ENCODE assay signal across 16 cellular contexts in genomic region chr2:14712091-14712490, GRCh38.
"Had no signal": no experiment of that assay in that cellular context is flagged by ENCODE, and none has a peak within 500 bp of the region (broad histone marks: within the 10 kb centered on the region; RNA-seq: fewer than 3 reads in every experiment).

No MANE protein-coding gene starts in this region.

- H3K27ac Mint-ChIP-seq: activated CD4-positive, alpha-beta T cell treated with anti-CD3 and anti-CD28 coated beads, Interleukin-2, amount 10 ng/mL, durations not matched to agents 7 days and 5 days; activated naive CD4-positive, alpha-beta T cell treated with anti-CD3 and anti-CD28 coated beads for 36 hours; activated T-helper 17 cell treated with anti-CD3 and anti-CD28 coated beads, Interleukin-2, amount 50 U/mL, for 72 hours; natural killer cell; stimulated activated naive CD8-positive, alpha-beta T cell treated with anti-CD3 and anti-CD28 coated beads, Interleukin-15, amount 100 ng/mL, for 72 hours; T-helper 1 cell treated with Interleukin-12 subunit alpha and Interleukin-12 subunit beta and Interleukin-4 antibody, amounts not matched to agents 30 μg/mL and 1 μg/mL, for 36 hours had no signal

- H3K9me3 Mint-ChIP-seq: activated CD4-positive, alpha-beta T cell treated with anti-CD3 and anti-CD28 coated beads, Interleukin-2, amount 10 ng/mL, durations not matched to agents 7 days and 5 days; activated naive CD4-positive, alpha-beta T cell treated with anti-CD3 and anti-CD28 coated beads for 36 hours; activated T-helper 17 cell treated with anti-CD3 and anti-CD28 coated beads, Interleukin-2, amount 50 U/mL, for 72 hours; stimulated activated naive CD8-positive, alpha-beta T cell treated with anti-CD3 and anti-CD28 coated beads, Interleukin-15, amount 100 ng/mL, for 72 hours; T-helper 1 cell treated with Interleukin-12 subunit alpha and Interleukin-12 subunit beta and Interleukin-4 antibody, amounts not matched to agents 30 μg/mL and 1 μg/mL, for 36 hours had no signal

- H3K4me1 Mint-ChIP-seq: activated CD4-positive, alpha-beta T cell treated with anti-CD3 and anti-CD28 coated beads, Interleukin-2, amount 10 ng/mL, durations not matched to agents 7 days and 5 days; activated T-helper 17 cell treated with anti-CD3 and anti-CD28 coated beads, Interleukin-2, amount 50 U/mL, for 72 hours; natural killer cell; stimulated activated naive CD8-positive, alpha-beta T cell treated with anti-CD3 and anti-CD28 coated beads, Interleukin-15, amount 100 ng/mL, for 72 hours had no signal

- H3K4me3 ChIP-seq: coronary artery had no signal

- H3K4me3 Mint-ChIP-seq: activated CD4-positive, alpha-beta T cell treated with anti-CD3 and anti-CD28 coated beads, Interleukin-2, amount 10 ng/mL, durations not matched to agents 7 days and 5 days; activated naive CD4-positive, alpha-beta T cell treated with anti-CD3 and anti-CD28 coated beads for 36 hours; activated T-helper 17 cell treated with anti-CD3 and anti-CD28 coated beads, Interleukin-2, amount 50 U/mL, for 72 hours; natural killer cell; stimulated activated naive CD8-positive, alpha-beta T cell treated with anti-CD3 and anti-CD28 coated beads, Interleukin-15, amount 100 ng/mL, for 72 hours; T-helper 1 cell treated with Interleukin-12 subunit alpha and Interleukin-12 subunit beta and Interleukin-4 antibody, amounts not matched to agents 30 μg/mL and 1 μg/mL, for 36 hours had no signal

- H3K36me3 Mint-ChIP-seq: natural killer cell had no signal

- ATAC-seq: activated T-helper 17 cell treated with anti-CD3 and anti-CD28 coated beads, Interleukin-2, amount 50 U/mL, for 72 hours; left lobe of liver; natural killer cell; stimulated activated naive CD8-positive, alpha-beta T cell treated with anti-CD3 and anti-CD28 coated beads, Interleukin-15, amount 100 ng/mL, for 72 hours had no signal

- DNase-seq: activated CD4-positive, alpha-beta T cell treated with anti-CD3 and anti-CD28 coated beads, Interleukin-2, amount 10 ng/mL, durations not matched to agents 7 days and 5 days; activated CD4-positive, CD25-positive, alpha-beta regulatory T cell; activated CD8-positive, alpha-beta memory T cell treated with anti-CD3 and anti-CD28 coated beads for 24 hours; activated naive CD4-positive, alpha-beta T cell treated with anti-CD3 and anti-CD28 coated beads for 36 hours; central memory CD4-positive, alpha-beta T cell; effector CD4-positive, alpha-beta T cell; islet precursor cell; natural killer cell; nucleus accumbens; stimulated activated CD4-positive, alpha-beta T cell treated with anti-CD3 and anti-CD28 coated beads, Interleukin-15, amount 100 ng/mL, for 24 hours; stimulated activated CD4-positive, alpha-beta T cell treated with anti-CD3 and anti-CD28 coated beads, Interleukin-4, amount 100 ng/mL, for 4 hours; stimulated activated naive CD8-positive, alpha-beta T cell treated with anti-CD3 and anti-CD28 coated beads, Interleukin-15, amount 100 ng/mL, for 72 hours had no signal

- H3K27me3 Mint-ChIP-seq: activated CD4-positive, alpha-beta T cell treated with anti-CD3 and anti-CD28 coated beads, Interleukin-2, amount 10 ng/mL, durations not matched to agents 7 days and 5 days; activated T-helper 17 cell treated with anti-CD3 and anti-CD28 coated beads, Interleukin-2, amount 50 U/mL, for 72 hours; stimulated activated naive CD8-positive, alpha-beta T cell treated with anti-CD3 and anti-CD28 coated beads, Interleukin-15, amount 100 ng/mL, for 72 hours had no signal

- H3K27ac ChIP-seq: coronary artery had no signal
